ENCODE assay signal across 12 cellular contexts in the genomic region with DNA sequence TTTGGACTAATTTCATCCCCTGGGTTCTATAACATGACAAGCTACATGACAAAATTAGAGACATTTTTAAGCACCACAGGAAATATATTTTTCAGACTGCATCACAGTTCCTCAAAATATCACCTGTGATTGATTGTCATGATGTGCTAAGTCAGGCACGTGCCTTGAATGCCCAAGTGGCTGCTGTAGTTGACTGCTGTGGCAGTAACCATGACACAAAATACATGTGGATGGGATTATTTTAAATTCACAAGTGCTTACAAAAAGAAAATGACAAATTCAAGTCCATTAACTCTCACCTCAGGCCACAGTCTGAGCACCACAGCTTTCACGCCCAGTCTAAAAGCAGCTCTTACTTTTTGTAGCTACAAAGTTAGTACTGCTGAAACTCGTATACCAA. TPM values are rescaled to one million over a fixed set of nuclear protein-coding genes. Genes with fewer than 3 reads are reported as not detected.
DNase-seq lines count a peak whose midpoint lies in the region; ATAC-seq and TF ChIP-seq lines count a peak whose summit lies in the region.
"Had no signal": no experiment of that assay in that cellular context is flagged by ENCODE, and none has a peak within 500 bp of the region (broad histone marks: within the 10 kb centered on the region; RNA-seq: fewer than 3 reads in every experiment).

No MANE protein-coding gene starts in this region.

- TF ChIP-seq CTCF in MCF 10A (IDR thresholded peaks at IDR 0.05; ENCODE audit: unreplicated experiment) (no peak), mammary epithelial cell (conservative IDR thresholded peaks at IDR 0.05 in 1 of 2, IDR thresholded peaks at IDR 0.05 in 1 of 2; ENCODE audit: extremely low read depth in 1 of 2, insufficient read depth in 1 of 2, low read depth in 1 of 2, low read length in 2 of 2) (no peak), thyroid gland (IDR thresholded peaks at IDR 0.05) (no peak)

- no peak for TF ChIP-seq POLR2A in thyroid gland (IDR thresholded peaks at IDR 0.05)

- H3K27ac Mint-ChIP-seq in MCF 10A (ENCODE audit: low read depth, unreplicated experiment) = peak overlapping the region; percentile 70
- peak overlapping the region; percentile 72 to 86 (median 86) for H3K27ac Mint-ChIP-seq in IgD-negative memory B cell

- peak; percentile 67 for ATAC-seq in HG02610 (IDR thresholded peaks at IDR 0.05; ENCODE audit: unreplicated experiment)

- intact Hi-C loops in MCF 10A (cut with micrococcal nuclease) (no loop called here), mammary epithelial cell (cut with micrococcal nuclease) (loop anchor here (5.0 kb wide), 1 partner anchor 83 kb away; no protein-coding TSS in a partner anchor), thyroid gland (cut with DNase I) (no loop called here)

- H3K36me3 Mint-ChIP-seq in MCF 10A (ENCODE audit: insufficient read depth, unreplicated experiment) (peaks cover 37% of the 10 kb centered on the region), IgD-negative memory B cell (peaks cover 16% of the 10 kb centered on the region)

- peaks cover 44% of the 10 kb centered on the region for H3K79me2 ChIP-seq in mammary epithelial cell (ENCODE audit: insufficient read depth, low read length)

- DNase-seq in MCF 10A (ENCODE audit: unreplicated experiment) (no peak), mammary epithelial cell (no peak), thyroid gland (peak in 1 of 2 donors; percentile 12), AG20443 (ENCODE audit: low spot score) (no peak), amygdala (lab: John Stamatoyannopoulos, UW) (no peak)
- DNase-seq in activated CD4-positive, CD25-positive, alpha-beta regulatory T cell treated with anti-CD3 and anti-CD28 coated beads, Interleukin-2, amount 50 U/mL, for 72 hours = no peak
- DNase-seq: brain microvascular endothelial cell; C1 segment of cervical spinal cord; stimulated activated naive CD4-positive, alpha-beta T cell had no signal

- H3K9ac ChIP-seq in mammary epithelial cell (ENCODE audit: insufficient read depth, low read length) = no peak overlapping the region

- H3K4me2 ChIP-seq in mammary epithelial cell (ENCODE audit: insufficient read depth, low read depth, low read length) = no peak overlapping the region

- H3K9me3 Mint-ChIP-seq in MCF 10A (ENCODE audit: unreplicated experiment) = no peaks in the 10 kb centered on the region
- no peaks in the 10 kb centered on the region for H3K9me3 Mint-ChIP-seq in IgD-negative memory B cell

- dilution Hi-C loops in mammary epithelial cell (cut with HindIII; ENCODE audit: low sequenced_read_pairs) = no loop called here

- no peak overlapping the region for H2AFZ ChIP-seq in mammary epithelial cell (ENCODE audit: low read depth, low read length)

- no peaks in the 10 kb centered on the region for H3K27me3 Mint-ChIP-seq in MCF 10A (ENCODE audit: insufficient read depth, unreplicated experiment)
- H3K27me3 Mint-ChIP-seq in IgD-negative memory B cell = no peaks in the 10 kb centered on the region

- no peak overlapping the region for H3K4me3 ChIP-seq in mammary epithelial cell (replicated peaks in 1 of 3; ENCODE audit: insufficient read depth in 1 of 3, low read depth in 2 of 3, low read length in 3 of 3)
- no peak overlapping the region for H3K4me3 ChIP-seq in thyroid gland (replicated peaks in 1 of 3)
- H3K4me3 ChIP-seq: lower lobe of right lung had no signal

- in situ Hi-C loops in mammary epithelial cell (cut with MboI; ENCODE audit: low sequenced_read_pairs in 2 of 2) = no loop called here

- H3K4me1 Mint-ChIP-seq in MCF 10A (ENCODE audit: insufficient read depth, unreplicated experiment) (peaks cover 8% of the 10 kb centered on the region), IgD-negative memory B cell (peaks cover 27 to 42% (median 38%) of the 10 kb centered on the region in 3 donors)

- WGBS in mammary epithelial cell (ENCODE audit: low coverage, missing lambda C conversion rate) = 94% methylated on average over 3 of the region's 3 CpGs
- 57 to 68% methylated on average over 3 of the region's 3 CpGs for WGBS in thyroid gland, 2 donors

- CTCF ChIA-PET in MCF 10A (lab: Yijun Ruan, JAX) = interaction anchor here (0.5 to 1.3 kb wide), 3 partner anchors 9 to 628 kb away, joined by 3 to 5 read pairs (median 3); no protein-coding TSS in a partner anchor
- CTCF ChIA-PET in mammary epithelial cell (lab: Charles Lee; ENCODE audit: low non-redundant PET) = no interaction called here

- H3K9me3 ChIP-seq in mammary epithelial cell (replicated peaks; ENCODE audit: insufficient read depth, low read length) (no peaks in the 10 kb centered on the region), thyroid gland (no peaks in the 10 kb centered on the region)
- H3K9me3 ChIP-seq: lower lobe of right lung had no signal

- POLR2A ChIA-PET in MCF 10A (lab: Yijun Ruan, JAX) = interaction anchor here (2.1 kb wide), 1 partner anchor 17 kb away, joined by 6 read pairs; no protein-coding TSS in a partner anchor

- BruUV-seq in MCF 10A (replicated peaks; lab: Mats Ljungman, UMichigan) (no TSS peak), mammary epithelial cell (replicated peaks; lab: Mats Ljungman, UMichigan) (no TSS peak)

- no peaks in the 10 kb centered on the region for H4K20me1 ChIP-seq in mammary epithelial cell (ENCODE audit: insufficient read depth, low read length)

- H3K4me1 ChIP-seq in mammary epithelial cell (ENCODE audit: insufficient read depth, low read length) (no peaks in the 10 kb centered on the region), thyroid gland (peaks cover 18 to 28% of the 10 kb centered on the region in 2 donors)
- H3K4me1 ChIP-seq: lower lobe of right lung had no signal

- H3K27ac ChIP-seq in mammary epithelial cell (ENCODE audit: insufficient read depth, low read depth, low read length) (no peak overlapping the region), thyroid gland (peak overlapping the region; percentile 53 to 55 (median 54))
- H3K27ac ChIP-seq: brain microvascular endothelial cell, lower lobe of right lung had no signal

- H3K4me3 Mint-ChIP-seq in MCF 10A (ENCODE audit: unreplicated experiment) (no peak overlapping the region), IgD-negative memory B cell (peak overlapping the region in 2 of 4 donors; percentile 14 to 34)

- H3K36me3 ChIP-seq in mammary epithelial cell (ENCODE audit: insufficient read depth, low read length) (peaks cover 15% of the 10 kb centered on the region), thyroid gland (peaks cover 0 to 5% of the 10 kb centered on the region in 2 donors)

- H3K27me3 ChIP-seq in mammary epithelial cell (ENCODE audit: insufficient read depth, low read length) (no peaks in the 10 kb centered on the region), thyroid gland (no peaks in the 10 kb centered on the region)
- H3K27me3 ChIP-seq: brain microvascular endothelial cell had no signal

RNA-seq across cellular contexts. Expression of a gene that starts 45.5 kb away (rescaled TPM):
- 42.3 and 44.2 TPM in 2 replicates for total RNA-seq in MCF 10A (2022)
- total RNA-seq in mammary epithelial cell = 10 to 100 TPM; 40.4 to 56.8 TPM
- polyA plus RNA-seq in mammary epithelial cell = 32.9 TPM
- polyA minus RNA-seq in mammary epithelial cell = 79.5 TPM
- 36.7 TPM for polyA plus RNA-seq in IgD-negative memory B cell
- total RNA-seq in thyroid gland = 10 to 100 TPM; 46.1 to 56.2 (median 51.8) TPM
